ENCODE assay signal across 8 cellular contexts in genomic region chr10:22321156-22321711, GRCh38. TPM values are rescaled to one million over a fixed set of nuclear protein-coding genes. Genes with fewer than 3 reads are reported as not detected.
DNase-seq lines count a peak whose midpoint lies in the region; ATAC-seq and TF ChIP-seq lines count a peak whose summit lies in the region.

No MANE protein-coding gene starts in this region.

- H3K79me2 ChIP-seq in hepatocyte, result peaks cover 54% of the 10 kb centered on the region

- H3K27ac Mint-ChIP-seq in T-helper 17 cell, result peak overlapping the region; percentile 93

- H3K36me3 ChIP-seq in hepatocyte (replicated peaks; ENCODE audit: insufficient read depth, low read depth), result no peaks in the 10 kb centered on the region
- no peaks in the 10 kb centered on the region for H3K36me3 ChIP-seq in rectal smooth muscle tissue (ENCODE audit: control insufficient read depth, insufficient read depth, low read length)

- H2AFZ ChIP-seq in hepatocyte, result peak overlapping the region; percentile 87

- H3K4me3 ChIP-seq in astrocyte of the spinal cord (ENCODE audit: low read depth, low read length) (peak overlapping the region; percentile 62), hepatocyte (peak overlapping the region; percentile 76), rectal smooth muscle tissue (ENCODE audit: low read length) (peak overlapping the region; percentile 86)

- peak; percentile 47 to 79 (median 71) for DNase-seq in NCI-H1417 (lab: John Stamatoyannopoulos, UW)
- no peak for DNase-seq in NCI-H1417 treated with DMSO at 0.1 percent for 48 hours (lab: John Stamatoyannopoulos, UW)
- peak; percentile 57 for DNase-seq in HK-2 (ENCODE audit: unreplicated experiment)
- peak; percentile 39 to 55 (median 52) for DNase-seq in T-helper 17 cell
- peak; percentile 81 for DNase-seq in astrocyte of the spinal cord (ENCODE audit: low read depth, low spot score)
- DNase-seq in hepatocyte (ENCODE audit: low spot score), result peak; percentile 84

- H3K9me2 ChIP-seq in hepatocyte (replicated peaks; ENCODE audit: insufficient read depth), result no peaks in the 10 kb centered on the region

- peak; percentile 39 for ATAC-seq in T-helper 17 cell
- no peak for ATAC-seq in GM21825 (IDR thresholded peaks at IDR 0.05; ENCODE audit: unreplicated experiment)

- H3K9me3 ChIP-seq in T-helper 17 cell (ENCODE audit: control insufficient read depth, low read length, poor library complexity, severe bottlenecking) (no peaks in the 10 kb centered on the region), hepatocyte (ENCODE audit: low read depth) (no peaks in the 10 kb centered on the region)

- peaks cover 45% of the 10 kb centered on the region for H4K20me1 ChIP-seq in hepatocyte (ENCODE audit: insufficient read depth, poor library complexity, severe bottlenecking)

- peak overlapping the region; percentile 75 for H3K4me2 ChIP-seq in hepatocyte

- H3K27me3 ChIP-seq in hepatocyte, result peaks cover 39% of the 10 kb centered on the region
- no peaks in the 10 kb centered on the region for H3K27me3 ChIP-seq in rectal smooth muscle tissue (ENCODE audit: control insufficient read depth, insufficient read depth, low read length)

- peak overlapping the region; percentile 93 for H3K27ac ChIP-seq in hepatocyte
- H3K27ac ChIP-seq in rectal smooth muscle tissue (ENCODE audit: low read depth, low read length), result peak overlapping the region; percentile 89

- peak overlapping the region; percentile 64 for H3K9ac ChIP-seq in rectal smooth muscle tissue (ENCODE audit: low read length)

- WGBS in hepatocyte (ENCODE audit: low lambda C conversion rate, missing lambda C conversion rate), result 0% methylated on average over 14 of the region's 68 CpGs

- H3K27me3 Mint-ChIP-seq in T-helper 17 cell, result peaks cover 4% of the 10 kb centered on the region

- peaks cover 3% of the 10 kb centered on the region for H3K36me3 Mint-ChIP-seq in T-helper 17 cell (ENCODE audit: low read depth)

- in situ Hi-C loops in astrocyte of the spinal cord (cut with HindIII; ENCODE audit: low sequenced_read_pairs), result no loop called here

- no peak for TF ChIP-seq CTCF in astrocyte of the spinal cord (IDR thresholded peaks at IDR 0.05; ENCODE audit: low read depth, low read length)
- no peak for TF ChIP-seq CTCF in hepatocyte (IDR thresholded peaks at IDR 0.05; ENCODE audit: poor library complexity)

- peaks cover 32% of the 10 kb centered on the region for H3K4me1 ChIP-seq in hepatocyte (ENCODE audit: insufficient read depth)
- H3K4me1 ChIP-seq in rectal smooth muscle tissue (ENCODE audit: control insufficient read depth, insufficient read depth, low read length), result peaks cover 43% of the 10 kb centered on the region

- peaks cover 30% of the 10 kb centered on the region for H3K4me1 Mint-ChIP-seq in T-helper 17 cell

- peak overlapping the region; percentile 81 for H3K4me3 Mint-ChIP-seq in T-helper 17 cell

RNA-seq across cellular contexts. Expression of gene BMI1, which starts 0.3 kb away (rescaled TPM):
- 10 to 100 TPM; 53.5 to 72.4 TPM for total RNA-seq in T-helper 17 cell
- 49.1 and 59.8 TPM in 2 replicates for total RNA-seq in hepatocyte
- polyA plus RNA-seq in hepatocyte, result 23.5 and 25.5 TPM in 2 replicates

RNA-seq across cellular contexts. Expression of gene COMMD3, which starts 5.0 kb away (rescaled TPM):
- 10 to 100 TPM; 35.0 to 37.3 TPM for total RNA-seq in T-helper 17 cell
- 50.1 and 55.1 TPM in 2 replicates for total RNA-seq in hepatocyte
- 91.2 and 92.3 TPM in 2 replicates for polyA plus RNA-seq in hepatocyte

RNA-seq across cellular contexts. Expression of gene SPAG6, which starts 24.1 kb away (rescaled TPM):
- not detected for total RNA-seq in T-helper 17 cell
- total RNA-seq in hepatocyte, result 0.17 and 0.28 TPM in 2 replicates
- 0.24 TPM in 1 of 2 replicates, not detected in the other for polyA plus RNA-seq in hepatocyte
